ENCODE assay signal across 9 cellular contexts in genomic region chr15:80864666-80865065, GRCh38.
"Had no signal": no experiment of that assay in that cellular context is flagged by ENCODE, and none has a peak within 500 bp of the region (broad histone marks: within the 10 kb centered on the region; RNA-seq: fewer than 3 reads in every experiment).

No MANE protein-coding gene starts in this region.

- H3K36me3 ChIP-seq: HAP-1 had no signal

- H3K9me3 Mint-ChIP-seq: H9, HFFc6 had no signal

- H2AFZ ChIP-seq: GM23248 had no signal

- H3K4me1 ChIP-seq: HAP-1 had no signal

- H3K9ac ChIP-seq: GM23248 had no signal

- FAIRE-seq: H54 had no signal

- H3K27ac Mint-ChIP-seq: HFFc6 had no signal

- H3K9me3 ChIP-seq: HAP-1 had no signal

- H3K27ac ChIP-seq: GM23248 had no signal

- DNase-seq: GM23248, GOT3, H7, H9, HCEC 1CT, HFFc6 had no signal

- ATAC-seq: HCT116 had no signal

- H3K4me3 Mint-ChIP-seq: HFFc6 had no signal

- H3K4me3 ChIP-seq: GM23248, HAP-1 had no signal
